Comparison of ENCODE assay signal across 11 cellular contexts in the genomic region with DNA sequence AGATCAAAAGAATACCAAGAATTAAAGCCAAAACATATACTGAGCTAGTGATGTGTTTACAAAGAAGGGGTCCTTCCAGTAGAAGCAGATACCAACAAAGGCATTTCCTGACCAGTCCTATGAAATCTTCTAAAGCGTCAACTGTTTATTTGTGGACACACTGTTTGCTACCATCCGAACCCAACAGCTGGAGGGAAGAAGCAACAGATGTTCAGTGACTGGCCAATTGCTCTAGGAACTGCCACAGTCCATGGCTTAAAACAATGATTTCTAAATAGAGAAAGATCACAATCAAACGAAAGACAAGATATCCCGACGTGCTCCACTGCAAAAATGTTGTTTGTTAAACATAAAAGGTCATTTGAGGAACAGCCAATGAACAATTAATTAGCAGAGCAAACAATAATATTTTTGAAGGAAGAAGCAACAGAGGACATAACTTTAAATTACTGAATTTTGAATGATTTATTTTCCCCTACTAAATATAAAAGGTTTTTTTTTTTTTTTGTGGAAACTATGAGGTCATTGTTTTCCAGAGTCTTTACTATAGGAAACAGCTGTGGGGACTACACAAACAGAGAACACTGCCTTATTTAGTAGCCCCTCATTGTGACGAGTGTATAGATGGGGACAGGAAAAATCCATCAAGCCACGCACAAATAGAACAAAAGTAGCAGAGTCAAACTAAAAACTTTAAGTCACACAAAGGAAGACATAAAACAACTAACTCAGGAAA. TPM values are rescaled to one million over a fixed set of nuclear protein-coding genes. Genes with fewer than 3 reads are reported as not detected.
DNase-seq lines count a peak whose midpoint lies in the region; ATAC-seq and TF ChIP-seq lines count a peak whose summit lies in the region.
"Had no signal": no experiment of that assay in that cellular context is flagged by ENCODE, and none has a peak within 500 bp of the region (broad histone marks: within the 10 kb centered on the region; RNA-seq: fewer than 3 reads in every experiment).

No MANE protein-coding gene starts in this region.

- intact Hi-C loops in breast epithelium (cut with DNase I; ENCODE audit: low total_unique reads) (no loop called here), MCF 10A (cut with micrococcal nuclease) (no loop called here)

- CTCF ChIA-PET in MCF 10A (lab: Yijun Ruan, JAX) = interaction anchor here (2.2 kb wide), 1 partner anchor 9 kb away, joined by 8 read pairs; no protein-coding TSS in a partner anchor

- H3K36me3 Mint-ChIP-seq in MCF 10A (ENCODE audit: insufficient read depth, unreplicated experiment) = no peaks in the 10 kb centered on the region
- H3K36me3 Mint-ChIP-seq in osteocyte (ENCODE audit: unreplicated experiment) = peaks cover 4% of the 10 kb centered on the region

- DNase-seq in breast epithelium (ENCODE audit: low spot score in 2 of 2) (no peak), MCF 10A (ENCODE audit: unreplicated experiment) (no peak), foreskin melanocyte (peak; percentile 58), osteocyte (ENCODE audit: extremely low spot score, unreplicated experiment) (no peak), foreskin keratinocyte (no peak)
- DNase-seq: immature natural killer cell had no signal

- TF ChIP-seq POLR2A in breast epithelium (IDR thresholded peaks at IDR 0.05) = no peak

- H3K9me3 Mint-ChIP-seq in MCF 10A (ENCODE audit: unreplicated experiment) (no peaks in the 10 kb centered on the region), osteocyte (ENCODE audit: unreplicated experiment) (peaks cover 12% of the 10 kb centered on the region)

- no peaks in the 10 kb centered on the region for H3K27me3 Mint-ChIP-seq in MCF 10A (ENCODE audit: insufficient read depth, unreplicated experiment)
- no peaks in the 10 kb centered on the region for H3K27me3 Mint-ChIP-seq in osteocyte (ENCODE audit: unreplicated experiment)

- POLR2A ChIA-PET in MCF 10A (lab: Yijun Ruan, JAX) = interaction anchor here (0.6 to 7.4 kb wide), 3 partner anchors 12 to 1529 kb away, joined by 3 to 59 read pairs (median 6); partner anchors contain the start of gene USP31

- BruUV-seq in MCF 10A (replicated peaks; lab: Mats Ljungman, UMichigan) = no TSS peak

- no peak for ATAC-seq in GM21619 (IDR thresholded peaks at IDR 0.05; ENCODE audit: unreplicated experiment)
- no peak for ATAC-seq in foreskin keratinocyte
- ATAC-seq in GM21528 (IDR thresholded peaks at IDR 0.05; ENCODE audit: low FRiP score, unreplicated experiment) = no peak
- no peak for ATAC-seq in HG02981 (IDR thresholded peaks at IDR 0.05; ENCODE audit: unreplicated experiment)

- peak overlapping the region; percentile 63 to 79 for H3K27ac ChIP-seq in breast epithelium
- no peak overlapping the region for H3K27ac ChIP-seq in foreskin keratinocyte
- H3K27ac ChIP-seq: cardiac muscle cell, SJSA1 had no signal

- no peaks in the 10 kb centered on the region for H3K36me3 ChIP-seq in breast epithelium
- H3K36me3 ChIP-seq: cardiac muscle cell, SJSA1 had no signal

- H3K4me1 Mint-ChIP-seq in MCF 10A (ENCODE audit: insufficient read depth, unreplicated experiment) (peaks cover 18% of the 10 kb centered on the region), osteocyte (ENCODE audit: unreplicated experiment) (peaks cover 22% of the 10 kb centered on the region)

- H3K4me3 Mint-ChIP-seq in MCF 10A (ENCODE audit: unreplicated experiment) = no peak overlapping the region
- no peak overlapping the region for H3K4me3 Mint-ChIP-seq in osteocyte (ENCODE audit: unreplicated experiment)
- H3K4me3 Mint-ChIP-seq: immature natural killer cell had no signal

- no peaks in the 10 kb centered on the region for H3K9me3 ChIP-seq in breast epithelium

- H3K27me3 ChIP-seq in breast epithelium = no peaks in the 10 kb centered on the region
- no peaks in the 10 kb centered on the region for H3K27me3 ChIP-seq in foreskin keratinocyte
- H3K27me3 ChIP-seq: cardiac muscle cell, SJSA1 had no signal

- peak overlapping the region in 2 of 3 donors; percentile 17 for H3K4me3 ChIP-seq in breast epithelium
- H3K4me3 ChIP-seq: cardiac muscle cell, SJSA1 had no signal

- H3K27ac Mint-ChIP-seq in MCF 10A (ENCODE audit: low read depth, unreplicated experiment) (no peak overlapping the region), osteocyte (ENCODE audit: unreplicated experiment) (peak overlapping the region; percentile 76)

- TF ChIP-seq CTCF in breast epithelium (IDR thresholded peaks at IDR 0.05) (no peak), MCF 10A (IDR thresholded peaks at IDR 0.05; ENCODE audit: unreplicated experiment) (no peak), osteocyte (IDR thresholded peaks at IDR 0.05) (no peak), foreskin keratinocyte (conservative IDR thresholded peaks at IDR 0.05) (no peak)

- H3K4me1 ChIP-seq in breast epithelium (no peaks in the 10 kb centered on the region), foreskin keratinocyte (peaks cover 22% of the 10 kb centered on the region)

RNA-seq across cellular contexts. Expression of gene USP31, which starts 17.2 kb away (rescaled TPM):
- total RNA-seq in breast epithelium (10 to 100 TPM in 2 of 3 donors, 1 to 10 TPM in 1; 6.7 to 40.7 (median 21.0) TPM), MCF 10A (2022) (23.0 and 26.9 TPM in 2 replicates), osteocyte (7.9 and 8.4 TPM in 2 replicates), foreskin keratinocyte (23.0 and 24.2 TPM in 2 replicates)
- 7.6 and 9.1 TPM in 2 replicates for polyA plus RNA-seq in foreskin keratinocyte

RNA-seq across cellular contexts. Expression of gene SCNN1G, which starts 50.5 kb away (rescaled TPM):
- total RNA-seq in breast epithelium (1 to 10 TPM in 2 of 3 donors, not detected in 1; 2.0 to 8.8 TPM), MCF 10A (2022) (7.9 and 11.9 TPM in 2 replicates), osteocyte (not detected in 2 replicates), foreskin keratinocyte (not detected in 2 replicates)
- polyA plus RNA-seq in foreskin keratinocyte = 0.01 TPM in 1 of 2 replicates, not detected in the other
- total RNA-seq: cardiac muscle cell, SJSA1 had no signal
- polyA plus RNA-seq: cardiac muscle cell, immature natural killer cell had no signal
